14 cellular contexts compared by ENCODE assay signal in the genomic region with DNA sequence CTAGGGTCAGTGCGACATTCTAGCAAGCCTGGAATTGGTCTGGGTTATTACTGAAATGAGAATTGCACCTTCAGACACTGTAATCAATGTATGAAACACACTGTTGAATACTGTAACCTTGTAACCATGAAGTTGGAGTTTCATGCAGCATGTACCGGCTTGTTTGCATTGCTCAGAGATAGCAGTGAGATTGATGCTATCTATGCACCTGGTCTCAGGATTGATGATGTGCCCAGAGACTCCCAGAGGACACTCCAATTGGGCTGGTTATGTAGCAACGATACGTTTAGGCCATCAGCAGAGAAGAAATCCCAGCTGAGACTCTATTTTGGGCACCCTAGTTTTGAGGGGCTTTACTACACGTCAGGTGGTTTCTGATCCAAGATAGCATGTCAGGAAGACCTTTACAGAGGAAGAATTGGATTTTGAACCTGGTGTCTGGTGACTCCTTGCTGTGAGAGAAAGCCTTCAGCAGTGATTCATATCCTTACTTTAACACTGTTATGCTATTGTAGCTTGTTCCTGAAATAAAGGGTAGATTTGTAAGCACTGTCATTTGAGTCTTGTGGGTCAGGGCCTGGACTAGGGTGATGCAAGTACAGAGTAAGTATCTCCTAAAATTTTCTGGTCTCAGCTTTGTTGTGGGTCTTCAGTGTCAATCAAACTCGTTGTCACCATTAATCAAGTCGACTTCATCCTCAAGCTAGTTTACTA.
DNase-seq lines count a peak whose midpoint lies in the region; ATAC-seq, FAIRE-seq and TF ChIP-seq lines count a peak whose summit lies in the region.
"Had no signal": no experiment of that assay in that cellular context is flagged by ENCODE, and none has a peak within 500 bp of the region (broad histone marks: within the 10 kb centered on the region; RNA-seq: fewer than 3 reads in every experiment).

No MANE protein-coding gene starts in this region.

- H4K8ac ChIP-seq in IMR-90 (ENCODE audit: low read depth in 2 of 2, low read length in 2 of 2) (peak overlapping the region in 1 of 2 experiments; percentile 22; a peak in 1 of 4 replicates), mesendoderm (ENCODE audit: low read depth, low read length) (no peak overlapping the region)

- H3K4me1 ChIP-seq in IMR-90 (ENCODE audit: control insufficient read depth, insufficient read depth, low read length), result peaks cover 7% of the 10 kb centered on the region
- peaks cover 31% of the 10 kb centered on the region for H3K4me1 ChIP-seq in adipocyte (ENCODE audit: control insufficient read depth, insufficient read depth, low read length)
- H3K4me1 ChIP-seq in mesendoderm (ENCODE audit: control insufficient read depth, low read depth, low read length), result peaks cover 2% of the 10 kb centered on the region

- no TSS peak for BruUV-seq in IMR-90 (replicated peaks; lab: Mats Ljungman, UMichigan)

- TF ChIP-seq RAD21 in IMR-90 (IDR thresholded peaks at IDR 0.05; ENCODE audit: low read length), result no peak

- peak; percentile 38 for FAIRE-seq in GM12891 (lab: Jason Lieb, UNC)
- FAIRE-seq: D721Med, islet of Langerhans had no signal

- H4K91ac ChIP-seq in IMR-90 (ENCODE audit: insufficient read depth, low read depth, low read length), result no peak overlapping the region

- peak overlapping the region; percentile 49; the same call in 1 of the 2 replicates for H3K18ac ChIP-seq in IMR-90 (ENCODE audit: low read depth, low read length)
- H3K18ac ChIP-seq in mesendoderm (ENCODE audit: low read length), result peak overlapping the region; percentile 12

- no peaks in the 10 kb centered on the region for H3K79me1 ChIP-seq in IMR-90 (ENCODE audit: low read depth in 1 of 2, low read length in 2 of 2)
- H3K79me1 ChIP-seq in mesendoderm (ENCODE audit: low read length), result no peaks in the 10 kb centered on the region

- H2AK5ac ChIP-seq in IMR-90 (ENCODE audit: low read depth, low read length), result no peak overlapping the region; the same call in 1 of the 2 replicates
- no peak overlapping the region for H2AK5ac ChIP-seq in mesendoderm (ENCODE audit: low read length)

- in situ Hi-C loops in IMR-90 (cut with MboI; ENCODE audit: low sequenced_read_pairs), result no loop called here
- in situ Hi-C loops in G401 (cut with HindIII; ENCODE audit: low sequenced_read_pairs), result no loop called here

- POLR2A ChIA-PET in IMR-90 (lab: Charles Lee; ENCODE audit: unreplicated experiment), result no interaction called here

- H3K56ac ChIP-seq in IMR-90 (ENCODE audit: extremely low read depth, insufficient read depth, low read length), result no peak overlapping the region
- no peak overlapping the region for H3K56ac ChIP-seq in mesendoderm (ENCODE audit: low read length)

- TF ChIP-seq CTCF in IMR-90 (conservative IDR thresholded peaks at IDR 0.05; ENCODE audit: low read depth, low read length), result no peak

- H3K4me3 ChIP-seq in IMR-90 (ENCODE audit: insufficient read depth, low read depth, low read length) (no peak overlapping the region), adipocyte (ENCODE audit: low read length) (no peak overlapping the region), mesendoderm (ENCODE audit: low read length) (no peak overlapping the region)

- peak overlapping the region; percentile 12; the same call in 1 of the 2 replicates for H3K14ac ChIP-seq in IMR-90 (replicated peaks; ENCODE audit: low read depth, low read length)

- H3K23ac ChIP-seq in IMR-90 (ENCODE audit: low read depth, low read length) (no peak overlapping the region), mesendoderm (ENCODE audit: low read length) (no peak overlapping the region)

- no peaks in the 10 kb centered on the region for H4K20me1 ChIP-seq in IMR-90 (ENCODE audit: insufficient read depth, low read length)

- no peak overlapping the region for H3K27ac ChIP-seq in IMR-90 (ENCODE audit: insufficient read depth, low read length)
- H3K27ac ChIP-seq in mesendoderm (ENCODE audit: low read depth, low read length), result peak overlapping the region; percentile 26

- H2BK120ac ChIP-seq in IMR-90 (ENCODE audit: low read depth, low read length) (no peak overlapping the region), mesendoderm (ENCODE audit: low read depth, low read length) (no peak overlapping the region)

- H3K4ac ChIP-seq in IMR-90 (ENCODE audit: low read depth, low read length), result no peak overlapping the region
- no peak overlapping the region for H3K4ac ChIP-seq in mesendoderm (ENCODE audit: low read depth, low read length)

- no peaks in the 10 kb centered on the region for H3K9me3 ChIP-seq in IMR-90 (ENCODE audit: control insufficient read depth, insufficient read depth, low read length)
- H3K9me3 ChIP-seq in adipocyte (ENCODE audit: control insufficient read depth, low read length), result no peaks in the 10 kb centered on the region

- WGBS in IMR-90 (ENCODE audit: extremely low coverage in 2 of 2, insufficient read length in 1 of 2), 2 experiments, result 60% methylated on average over 1 of the region's 7 CpGs; no CpG with 5 or more reads in 1 of the 2 experiments
- WGBS in mesendoderm (ENCODE audit: extremely low coverage, insufficient coverage, low lambda C conversion rate), result no CpG with 5 or more reads among the region's 7 CpGs

- dilution Hi-C loops in IMR-90 (cut with HindIII; ENCODE audit: low sequenced_read_pairs, unreplicated experiment), result no loop called here

- DNase-seq in GM12891 (ENCODE audit: insufficient read length, low spot score), result no peak
- peak; percentile 38 for DNase-seq in IMR-90
- DNase-seq in adipocyte (ENCODE audit: low read depth), result peak; percentile 26
- peak; percentile 33 for DNase-seq in mesendoderm
- DNase-seq in NCI-H2081 treated with DMSO at 0.1 percent for 48 hours (lab: John Stamatoyannopoulos, UW), result no peak
- no peak for DNase-seq in G401 (ENCODE audit: low spot score)
- no peak for DNase-seq in hippocampal formation (lab: John Stamatoyannopoulos, UW)
- DNase-seq: activated B cell treated with CpG ODN at 0.5 μM for 24 hours; activated T-cell treated with anti-CD3 and anti-CD28 coated beads, Interleukin-2, amount 50 U/mL, for 1 hour; erythroblast; NCI-H187 treated with DMSO at 0.1 percent for 48 hours had no signal

- H3K4me2 ChIP-seq in IMR-90 (ENCODE audit: low read depth, low read length) (no peak overlapping the region), mesendoderm (ENCODE audit: low read length) (no peak overlapping the region)

- peak overlapping the region; percentile 12; the same call in 1 of the 2 replicates for H2BK20ac ChIP-seq in IMR-90 (ENCODE audit: low read depth, low read length)

- no peak overlapping the region for H2BK5ac ChIP-seq in IMR-90 (ENCODE audit: low read depth, low read length, poor library complexity, severe bottlenecking)
- H2BK5ac ChIP-seq in mesendoderm (ENCODE audit: low read length), result no peak overlapping the region

- no peaks in the 10 kb centered on the region for H3K79me2 ChIP-seq in mesendoderm (ENCODE audit: control insufficient read depth, insufficient read depth, low read length)

- H2AFZ ChIP-seq in IMR-90 (replicated peaks; ENCODE audit: low read length, poor library complexity), result no peak overlapping the region

- 0 out of 2 replicates have a peak, but pooled peaks cover 3% of the 10 kb centered on the region for H3K9me1 ChIP-seq in IMR-90 (ENCODE audit: insufficient read depth, low read length)

- ATAC-seq in IMR-90 (ENCODE audit: low read depth) (no peak), GM19395 (IDR thresholded peaks at IDR 0.05; ENCODE audit: unreplicated experiment) (no peak)

- CTCF ChIA-PET in IMR-90 (lab: Yijun Ruan, JAX), result no interaction called here

- no peaks in the 10 kb centered on the region for H3K36me3 ChIP-seq in IMR-90 (ENCODE audit: control insufficient read depth, insufficient read depth, low read length)
- no peaks in the 10 kb centered on the region for H3K36me3 ChIP-seq in adipocyte (ENCODE audit: control insufficient read depth, insufficient read depth, low read length, severe bottlenecking)
- H3K36me3 ChIP-seq in mesendoderm (ENCODE audit: control insufficient read depth, insufficient read depth, low read length), result no peaks in the 10 kb centered on the region

- intact Hi-C loops in IMR-90 (cut with micrococcal nuclease), result loop anchor here (10.0 kb wide), 2 partner anchors 278 to 518 kb away; no protein-coding TSS in a partner anchor

- H2BK15ac ChIP-seq in IMR-90 (ENCODE audit: low read depth, low read length) (no peak overlapping the region; the same call in 2 of the 3 replicates), mesendoderm (replicated peaks; ENCODE audit: low read depth) (no peak overlapping the region)

- TF ChIP-seq POLR2A in GM12891 (IDR thresholded peaks at IDR 0.05; ENCODE audit: low read depth, low read length), result no peak
- TF ChIP-seq POLR2A in IMR-90 (IDR thresholded peaks at IDR 0.05; ENCODE audit: low read depth, low read length), result no peak

- H3K9ac ChIP-seq in IMR-90 (ENCODE audit: low read depth, low read length) (no peak overlapping the region), adipocyte (ENCODE audit: low read length) (no peak overlapping the region), mesendoderm (ENCODE audit: low read length) (no peak overlapping the region)

- no peak overlapping the region for H2AK9ac ChIP-seq in IMR-90 (replicated peaks; ENCODE audit: low read depth, low read length, poor library complexity)

- no peaks in the 10 kb centered on the region for H3K27me3 ChIP-seq in IMR-90 (ENCODE audit: control insufficient read depth, insufficient read depth, low read length)
- peaks cover 5% of the 10 kb centered on the region for H3K27me3 ChIP-seq in adipocyte (replicated peaks; ENCODE audit: control insufficient read depth, insufficient read depth, low read length)
- no peaks in the 10 kb centered on the region for H3K27me3 ChIP-seq in mesendoderm (ENCODE audit: insufficient read depth, low read length, poor library complexity)

- H4K5ac ChIP-seq in IMR-90 (ENCODE audit: low read depth, low read length) (no peak overlapping the region), mesendoderm (ENCODE audit: low read length) (no peak overlapping the region)

TF ChIP-seq in GM12891, 5 proteins besides CTCF, POLR2A, EP300 and RAD21:
- TF ChIP-seq POLR2AphosphoS5 (IDR thresholded peaks at IDR 0.05; ENCODE audit: low read depth, low read length) (no peak), TAF1 (IDR thresholded peaks at IDR 0.05; ENCODE audit: low read depth, low read length) (no peak), SPI1 (IDR thresholded peaks at IDR 0.05; ENCODE audit: low read depth, low read length) (no peak), PAX5 (IDR thresholded peaks at IDR 0.05; ENCODE audit: insufficient read depth, low read length, severe bottlenecking) (no peak), POU2F2 (IDR thresholded peaks at IDR 0.05; ENCODE audit: low read depth, low read length) (no peak)
TF ChIP-seq in GM12891: peak in this region for 0.

TF ChIP-seq in IMR-90, 13 proteins besides CTCF, POLR2A, EP300 and RAD21 (continues in another document):
- TF ChIP-seq BHLHE40 (IDR thresholded peaks at IDR 0.05; ENCODE audit: low read depth, low read length), result no peak
- TF ChIP-seq MAZ (IDR thresholded peaks at IDR 0.05; ENCODE audit: borderline replicate concordance, low read depth, low read length), result no peak
- no peak for TF ChIP-seq CEBPB (IDR thresholded peaks at IDR 0.05; ENCODE audit: low read depth, low read length)
- no peak for TF ChIP-seq SMC3 (IDR thresholded peaks at IDR 0.05; ENCODE audit: low read depth, low read length)
- no peak for TF ChIP-seq MXI1 (IDR thresholded peaks at IDR 0.05; ENCODE audit: borderline replicate concordance, low read depth, low read length)
- no peak for TF ChIP-seq RCOR1 (IDR thresholded peaks at IDR 0.05; ENCODE audit: insufficient replicate concordance, low read length)

Comparison
In these comparisons a context has a peak if more than half of its experiments do, and no peak if none do; other contexts are left out.
1. DNase-seq: peak in IMR-90 (single experiment), adipocyte (single experiment) and mesendoderm (single experiment); none in GM12891 (single experiment), NCI-H2081 treated with DMSO at 0.1 percent for 48 hours (single experiment), G401 (single experiment) and hippocampal formation (0 of 2).